Comparison of ENCODE assay signal across 20 cellular contexts in genomic region chr20:62843656-62844055, GRCh38. TPM values are rescaled to one million over a fixed set of nuclear protein-coding genes. Genes with fewer than 3 reads are reported as not detected.
"Had no signal": no experiment of that assay in that cellular context is flagged by ENCODE, and none has a peak within 500 bp of the region (broad histone marks: within the 10 kb centered on the region; RNA-seq: fewer than 3 reads in every experiment).

No MANE protein-coding gene starts in this region.

- H3K36me3 ChIP-seq: transverse colon had no signal

- H3K9me3 Mint-ChIP-seq: activated CD4-positive, alpha-beta memory T cell treated with anti-CD3 and anti-CD28 coated beads, Interleukin-2, amount 10 ng/mL, durations not matched to agents 7 days and 5 days; activated naive CD8-positive, alpha-beta T cell treated with anti-CD3 and anti-CD28 coated beads for 36 hours; memory B cell; naive thymus-derived CD8-positive, alpha-beta T cell; T-helper 1 cell treated with Interleukin-12 subunit alpha and Interleukin-12 subunit beta and Interleukin-4 antibody, amounts not matched to agents 30 μg/mL and 1 μg/mL, for 36 hours had no signal

- H3K4me3 Mint-ChIP-seq: activated CD4-positive, alpha-beta memory T cell treated with anti-CD3 and anti-CD28 coated beads, Interleukin-2, amount 10 ng/mL, durations not matched to agents 7 days and 5 days; activated naive CD8-positive, alpha-beta T cell treated with anti-CD3 and anti-CD28 coated beads for 36 hours; brain; memory B cell; naive thymus-derived CD8-positive, alpha-beta T cell; T-helper 1 cell treated with Interleukin-12 subunit alpha and Interleukin-12 subunit beta and Interleukin-4 antibody, amounts not matched to agents 30 μg/mL and 1 μg/mL, for 36 hours had no signal

- H3K27me3 ChIP-seq: transverse colon had no signal

- H3K4me3 ChIP-seq: left ventricle myocardium inferior, skin epidermis, transverse colon had no signal

- H3K27ac Mint-ChIP-seq: activated CD4-positive, alpha-beta memory T cell treated with anti-CD3 and anti-CD28 coated beads, Interleukin-2, amount 10 ng/mL, durations not matched to agents 7 days and 5 days; activated naive CD8-positive, alpha-beta T cell treated with anti-CD3 and anti-CD28 coated beads for 36 hours; brain; memory B cell; T-helper 1 cell treated with Interleukin-12 subunit alpha and Interleukin-12 subunit beta and Interleukin-4 antibody, amounts not matched to agents 30 μg/mL and 1 μg/mL, for 36 hours had no signal

- DNase-seq: activated CD4-positive, alpha-beta memory T cell treated with anti-CD3 and anti-CD28 coated beads, Interleukin-2, amount 10 ng/mL, durations not matched to agents 7 days and 5 days; activated CD4-positive, alpha-beta T cell treated with anti-CD3 and anti-CD28 coated beads for 4 hours; activated gamma-delta T cell; activated naive CD8-positive, alpha-beta T cell treated with anti-CD3 and anti-CD28 coated beads for 36 hours; activated T-cell treated with anti-CD3 and anti-CD28 coated beads, Interleukin-2, amount 50 U/mL, for 48 hours; amygdala; effector CD8-positive, alpha-beta T cell; islet precursor cell; left ventricle myocardium inferior; naive thymus-derived CD8-positive, alpha-beta T cell; nucleus accumbens; stimulated activated CD4-positive, alpha-beta T cell treated with anti-CD3 and anti-CD28 coated beads, Interleukin-15, amount 100 ng/mL, for 24 hours; stimulated activated CD4-positive, alpha-beta T cell treated with anti-CD3 and anti-CD28 coated beads, Interleukin-4, amount 100 ng/mL, for 1 hour; stimulated activated naive CD4-positive, alpha-beta T cell; transverse colon had no signal

- ATAC-seq: naive thymus-derived CD8-positive, alpha-beta T cell had no signal

- H3K9me3 ChIP-seq: left ventricle myocardium inferior, transverse colon had no signal

- H3K27ac ChIP-seq: epithelial cell of prostate, left ventricle myocardium inferior, skin epidermis, transverse colon had no signal

- H3K4me1 Mint-ChIP-seq: activated CD4-positive, alpha-beta memory T cell treated with anti-CD3 and anti-CD28 coated beads, Interleukin-2, amount 10 ng/mL, durations not matched to agents 7 days and 5 days; activated naive CD8-positive, alpha-beta T cell treated with anti-CD3 and anti-CD28 coated beads for 36 hours had no signal

RNA-seq across cellular contexts. Expression of gene COL9A3, which starts 26.8 kb away (rescaled TPM):
- total RNA-seq: activated CD4-positive, alpha-beta memory T cell treated with anti-CD3 and anti-CD28 coated beads, Interleukin-2, amount 10 ng/mL, durations not matched to agents 7 days and 5 days had no signal
